23 cellular contexts compared by ENCODE assay signal in the genomic region with DNA sequence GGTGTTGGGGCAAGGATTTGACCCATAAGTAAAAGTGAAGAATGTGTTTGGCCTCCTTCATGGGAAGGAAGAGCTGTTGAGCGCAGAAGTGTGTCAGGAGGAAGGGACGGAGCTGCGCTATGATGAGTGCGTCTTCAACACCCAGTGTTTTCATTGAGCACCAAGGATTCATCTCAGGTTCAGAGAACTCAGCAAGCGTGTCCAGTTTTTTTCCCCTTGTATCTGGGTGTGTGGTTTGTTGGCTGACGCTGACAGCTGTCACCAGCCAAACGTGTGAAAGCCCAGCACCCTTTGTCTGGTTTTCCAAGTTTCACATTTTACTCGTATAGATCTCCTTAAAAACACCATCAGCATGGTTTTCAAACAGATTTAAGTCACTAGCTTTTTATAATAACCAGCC. TPM values are rescaled to one million over a fixed set of nuclear protein-coding genes. Genes with fewer than 3 reads are reported as not detected.
A peak's percentile ranks its signal among the peaks of the same experiment; 100 is the strongest.
DNase-seq lines count a peak whose midpoint lies in the region; ATAC-seq and TF ChIP-seq lines count a peak whose summit lies in the region.
"Had no signal": no experiment of that assay in that cellular context is flagged by ENCODE, and none has a peak within 500 bp of the region (broad histone marks: within the 10 kb centered on the region; RNA-seq: fewer than 3 reads in every experiment).

No MANE protein-coding gene starts in this region.

- peaks cover 68% of the 10 kb centered on the region for H3K79me2 ChIP-seq in neural cell (replicated peaks; ENCODE audit: insufficient read depth, low read length)

- H3K36me3 ChIP-seq in CD8-positive, alpha-beta memory T cell (ENCODE audit: insufficient read depth, low read length), result peaks cover 7% of the 10 kb centered on the region
- H3K36me3 ChIP-seq in heart left ventricle (peaks cover 0 to 26% (median 7%) of the 10 kb centered on the region in 9 donors), neural cell (ENCODE audit: insufficient read depth, low read length) (no peaks in the 10 kb centered on the region), ascending aorta (peaks cover 5 to 19% of the 10 kb centered on the region in 2 donors)

- DNase-seq in activated CD8-positive, alpha-beta memory T cell treated with anti-CD3 and anti-CD28 coated beads, Interleukin-2, amount 50 U/mL, for 48 hours, result peak; percentile 26
- no peak for DNase-seq in activated CD8-positive, alpha-beta memory T cell treated with anti-CD3 and anti-CD28 coated beads, Interleukin-2, amount 50 U/mL, for 4 hours
- no peak for DNase-seq in CD8-positive, alpha-beta memory T cell
- DNase-seq in heart left ventricle, result no peak
- DNase-seq in HEK293T (ENCODE audit: extremely low spot score), result no peak
- DNase-seq in ascending aorta (ENCODE audit: low spot score in 2 of 2), result no peak
- DNase-seq in erythroblast (lab: John Stamatoyannopoulos, UW), result no peak
- DNase-seq: activated CD4-positive, CD25-positive, alpha-beta regulatory T cell; amygdala; GOT3; NCI-H1694 treated with DMSO at 0.1 percent for 48 hours; NCI-H69; SK-N-SH; spleen; stimulated activated CD4-positive, alpha-beta T cell treated with anti-CD3 and anti-CD28 coated beads, Interleukin-4, amount 100 ng/mL, for 4 hours had no signal

- POLR2A ChIA-PET in CD8-positive, alpha-beta memory T cell (lab: Charles Lee), result no interaction called here
- POLR2A ChIA-PET in HEK293T (lab: Yijun Ruan, JAX), result no interaction called here

- ATAC-seq in heart left ventricle, result peak; percentile 69 to 82 (median 74)

- no peak for TF ChIP-seq CTCF in heart left ventricle (IDR thresholded peaks at IDR 0.05)
- TF ChIP-seq CTCF in neural cell (IDR thresholded peaks at IDR 0.05; ENCODE audit: poor library complexity, severe bottlenecking), result no peak
- no peak for TF ChIP-seq CTCF in ascending aorta (IDR thresholded peaks at IDR 0.05)

- peak overlapping the region in 1 of 7 donors; percentile 26 for H3K4me3 Mint-ChIP-seq in CD8-positive, alpha-beta memory T cell
- H3K4me3 Mint-ChIP-seq: B cell; dendritic cell treated with granulocyte-macrophage colony-stimulating factor and Interleukin-4, amounts not matched to agents 40 ng/mL and 50 ng/mL, for 4 days; type B pancreatic cell had no signal

- CTCF ChIA-PET in CD8-positive, alpha-beta memory T cell (lab: Charles Lee), result interaction anchor here (1.4 kb wide), 1 partner anchor 12 kb away, joined by 4 read pairs; a partner anchor contains a TSS
- CTCF ChIA-PET in HEK293T (lab: Yijun Ruan, JAX), result no interaction called here

- 46 to 52% (median 50%) methylated on average over 8 of the region's 8 CpGs for WGBS in heart left ventricle, 4 donors

- H2AFZ ChIP-seq in neural cell (ENCODE audit: low read depth, low read length), result no peak overlapping the region

- no peaks in the 10 kb centered on the region for H3K9me2 ChIP-seq in neural cell (ENCODE audit: insufficient read depth, low read length)
- H3K9me2 ChIP-seq: SK-N-SH had no signal

- no peaks in the 10 kb centered on the region for H3K27me3 ChIP-seq in CD8-positive, alpha-beta memory T cell (ENCODE audit: insufficient read depth, low read length, poor library complexity, severe bottlenecking)
- H3K27me3 ChIP-seq in heart left ventricle (no peaks in the 10 kb centered on the region), neural cell (ENCODE audit: insufficient read depth, low read depth, low read length) (no peaks in the 10 kb centered on the region), ascending aorta (no peaks in the 10 kb centered on the region)
- H3K27me3 ChIP-seq: cardiac muscle cell, neutrophil, spleen had no signal

- no peaks in the 10 kb centered on the region for H3K9me3 Mint-ChIP-seq in CD8-positive, alpha-beta memory T cell
- H3K9me3 Mint-ChIP-seq: activated T-helper 2 cell treated with anti-CD3 and anti-CD28 coated beads, Interferon-gamma antibody, Interleukin-2, Interleukin-4, amounts not matched to agents 10 μg/mL and 5 μg/mL and 100 μg/mL, durations not matched to agents 14 hours and 24 hours and 36 hours; dendritic cell treated with granulocyte-macrophage colony-stimulating factor and Interleukin-4, amounts not matched to agents 40 ng/mL and 50 ng/mL, for 4 days; type B pancreatic cell had no signal

- H3K9me3 ChIP-seq in CD8-positive, alpha-beta memory T cell (ENCODE audit: low read length), result no peaks in the 10 kb centered on the region
- H3K9me3 ChIP-seq in heart left ventricle (no peaks in the 10 kb centered on the region), neural cell (ENCODE audit: low read length) (no peaks in the 10 kb centered on the region), ascending aorta (no peaks in the 10 kb centered on the region)
- H3K9me3 ChIP-seq: neutrophil, SK-N-SH, spleen had no signal

- H3K4me1 ChIP-seq in CD8-positive, alpha-beta memory T cell (ENCODE audit: insufficient read depth, low read length), result peaks cover 40% of the 10 kb centered on the region
- H3K4me1 ChIP-seq in heart left ventricle, result peaks cover 0 to 42% (median 30%) of the 10 kb centered on the region in 12 donors
- no peaks in the 10 kb centered on the region for H3K4me1 ChIP-seq in ascending aorta

- no peak overlapping the region for H3K9ac ChIP-seq in neural cell (ENCODE audit: low read length)
- H3K9ac ChIP-seq: KMS-11, SK-N-SH had no signal

- no peak overlapping the region for H3K4me3 ChIP-seq in CD8-positive, alpha-beta memory T cell (ENCODE audit: low read length)
- H3K4me3 ChIP-seq in heart left ventricle (no peak overlapping the region), neural cell (ENCODE audit: low read length) (peak overlapping the region; percentile 5), ascending aorta (no peak overlapping the region)
- H3K4me3 ChIP-seq: cardiac muscle cell, spleen had no signal

- H3K27ac Mint-ChIP-seq in CD8-positive, alpha-beta memory T cell, result peak overlapping the region in 5 of 8 donors; percentile 33 to 94 (median 66)
- H3K27ac Mint-ChIP-seq: activated T-helper 2 cell treated with anti-CD3 and anti-CD28 coated beads, Interferon-gamma antibody, Interleukin-2, Interleukin-4, amounts not matched to agents 10 μg/mL and 5 μg/mL and 100 μg/mL, durations not matched to agents 14 hours and 24 hours and 36 hours; B cell; dendritic cell treated with granulocyte-macrophage colony-stimulating factor and Interleukin-4, amounts not matched to agents 40 ng/mL and 50 ng/mL, for 4 days; type B pancreatic cell had no signal

- H3F3A ChIP-seq in neural cell (ENCODE audit: insufficient read depth, low read length, poor library complexity, severe bottlenecking), result peaks cover 3% of the 10 kb centered on the region

- H3K27ac ChIP-seq in CD8-positive, alpha-beta memory T cell (ENCODE audit: low read depth, low read length), result no peak overlapping the region
- no peak overlapping the region for H3K27ac ChIP-seq in heart left ventricle
- H3K27ac ChIP-seq in neural cell (ENCODE audit: low read length), result no peak overlapping the region
- H3K27ac ChIP-seq in ascending aorta, result no peak overlapping the region
- H3K27ac ChIP-seq: cardiac muscle cell, KMS-11, neutrophil, spleen had no signal

- no peaks in the 10 kb centered on the region for H4K20me1 ChIP-seq in neural cell (ENCODE audit: insufficient read depth)

- H3K27me3 Mint-ChIP-seq in CD8-positive, alpha-beta memory T cell, result no peaks in the 10 kb centered on the region
- H3K27me3 Mint-ChIP-seq: B cell; dendritic cell treated with granulocyte-macrophage colony-stimulating factor and Interleukin-4, amounts not matched to agents 40 ng/mL and 50 ng/mL, for 4 days; type B pancreatic cell had no signal

- TF ChIP-seq POLR2A in heart left ventricle (IDR thresholded peaks at IDR 0.05) (no peak), erythroblast (IDR thresholded peaks at IDR 0.05; ENCODE audit: low read length) (no peak)

- peaks cover 54 to 69% (median 65%) of the 10 kb centered on the region in 3 donors for H3K4me1 Mint-ChIP-seq in CD8-positive, alpha-beta memory T cell

- H3K36me3 Mint-ChIP-seq in CD8-positive, alpha-beta memory T cell, result peaks cover 0 to 50% (median 4%) of the 10 kb centered on the region in 3 donors

- TF ChIP-seq EP300 in neural cell (conservative IDR thresholded peaks at IDR 0.05; ENCODE audit: poor library complexity, severe bottlenecking), result no peak

- H3K4me2 ChIP-seq in neural cell (ENCODE audit: low read length), result no peak overlapping the region
- H3K4me2 ChIP-seq: KMS-11, SK-N-SH had no signal

- no peak for TF ChIP-seq RAD21 in neural cell (conservative IDR thresholded peaks at IDR 0.05)

- intact Hi-C loops in heart left ventricle (cut with DNase I) (no loop called here), ascending aorta (cut with DNase I) (no loop called here)

TF ChIP-seq in neural cell, 6 proteins besides CTCF, POLR2A, EP300 and RAD21 (continues in another document):
- TF ChIP-seq TAF1 (IDR thresholded peaks at IDR 0.05; ENCODE audit: low read depth), result no peak

TF ChIP-seq in HEK293T, 16 proteins besides CTCF, POLR2A, EP300 and RAD21:
- TF ChIP-seq, protein P1, sequence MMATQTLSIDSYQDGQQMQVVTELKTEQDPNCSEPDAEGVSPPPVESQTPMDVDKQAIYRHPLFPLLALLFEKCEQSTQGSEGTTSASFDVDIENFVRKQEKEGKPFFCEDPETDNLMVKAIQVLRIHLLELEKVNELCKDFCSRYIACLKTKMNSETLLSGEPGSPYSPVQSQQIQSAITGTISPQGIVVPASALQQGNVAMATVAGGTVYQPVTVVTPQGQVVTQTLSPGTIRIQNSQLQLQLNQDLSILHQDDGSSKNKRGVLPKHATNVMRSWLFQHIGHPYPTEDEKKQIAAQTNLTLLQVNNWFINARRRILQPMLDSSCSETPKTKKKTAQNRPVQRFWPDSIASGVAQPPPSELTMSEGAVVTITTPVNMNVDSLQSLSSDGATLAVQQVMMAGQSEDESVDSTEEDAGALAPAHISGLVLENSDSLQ (IDR thresholded peaks at IDR 0.05), result no peak
- no peak for TF ChIP-seq ELF4 (IDR thresholded peaks at IDR 0.05)
- TF ChIP-seq TARDBP (IDR thresholded peaks at IDR 0.05), result no peak

RNA-seq across cellular contexts. Expression of a gene that starts 12.3 kb away (rescaled TPM):
- total RNA-seq in CD8-positive, alpha-beta memory T cell, result 10 to 100 TPM; 47.9 to 48.8 TPM
- 4.3 TPM for polyA plus RNA-seq in CD8-positive, alpha-beta memory T cell
- total RNA-seq in heart left ventricle (10 to 100 TPM; 10.3 to 27.8 (median 18.3) TPM), ascending aorta (23.3 TPM)
- polyA plus RNA-seq in heart left ventricle (10 to 100 TPM in 1 of 2 donors, 1 to 10 TPM in 1; 9.8 to 10.5 TPM), neural cell (19.4 and 21.0 TPM in 2 replicates)
- 22.6 and 30.7 TPM in 2 replicates for polyA minus RNA-seq in neural cell

RNA-seq across cellular contexts. Expression of a gene that starts 33.0 kb away (rescaled TPM):
- 100 to 1,000 TPM; 101 to 107 TPM for total RNA-seq in CD8-positive, alpha-beta memory T cell
- polyA plus RNA-seq in CD8-positive, alpha-beta memory T cell, result 25.0 TPM
- 10 to 100 TPM in 2 of 9 donors, 1 to 10 TPM in 7; 6.1 to 10.7 (median 8.1) TPM for total RNA-seq in heart left ventricle
- 10 to 100 TPM in 1 of 2 donors, 1 to 10 TPM in 1; 8.8 to 13.5 TPM for polyA plus RNA-seq in heart left ventricle
- 14.3 and 20.0 TPM in 2 replicates for polyA plus RNA-seq in neural cell
- polyA minus RNA-seq in neural cell, result 7.3 and 8.0 TPM in 2 replicates
- total RNA-seq in ascending aorta, result 22.7 TPM
